ENCODE assay signal across 1 cellular context in the genomic region with DNA sequence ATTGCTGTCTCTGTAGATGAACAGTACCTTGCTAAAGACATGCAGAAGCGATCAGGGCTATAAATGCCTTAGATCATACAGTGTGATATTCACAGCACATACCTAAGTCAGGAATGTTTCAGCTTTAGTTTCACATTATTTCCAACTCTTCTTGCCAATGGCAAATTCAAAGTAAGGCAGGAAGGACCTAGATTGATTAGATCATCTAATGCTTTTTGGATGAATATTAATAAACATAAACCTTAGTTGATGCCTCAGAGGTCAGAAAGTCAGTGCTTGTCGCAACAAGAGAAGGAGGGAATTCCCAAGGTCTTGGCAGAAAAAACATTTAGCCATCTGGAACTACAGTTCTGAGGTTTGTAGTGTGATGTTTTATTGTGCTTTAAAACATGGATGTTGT.
A peak's percentile ranks its signal among the peaks of the same experiment; 100 is the strongest.
TF ChIP-seq lines count a peak whose summit lies in the region.

No MANE protein-coding gene starts in this region.

TF ChIP-seq in IMR-90, 13 proteins besides CTCF, POLR2A, EP300 and RAD21 (continued from another document):
- TF ChIP-seq, protein P1, sequence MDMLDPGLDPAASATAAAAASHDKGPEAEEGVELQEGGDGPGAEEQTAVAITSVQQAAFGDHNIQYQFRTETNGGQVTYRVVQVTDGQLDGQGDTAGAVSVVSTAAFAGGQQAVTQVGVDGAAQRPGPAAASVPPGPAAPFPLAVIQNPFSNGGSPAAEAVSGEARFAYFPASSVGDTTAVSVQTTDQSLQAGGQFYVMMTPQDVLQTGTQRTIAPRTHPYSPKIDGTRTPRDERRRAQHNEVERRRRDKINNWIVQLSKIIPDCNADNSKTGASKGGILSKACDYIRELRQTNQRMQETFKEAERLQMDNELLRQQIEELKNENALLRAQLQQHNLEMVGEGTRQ (IDR thresholded peaks at IDR 0.05; ENCODE audit: low read depth, low read length) = no peak
- TF ChIP-seq RCOR1 (IDR thresholded peaks at IDR 0.05; ENCODE audit: insufficient replicate concordance, low read length) (no peak), MXI1 (IDR thresholded peaks at IDR 0.05; ENCODE audit: borderline replicate concordance, low read depth, low read length) (no peak), CHD1 (IDR thresholded peaks at IDR 0.05; ENCODE audit: low read depth, low read length) (no peak), CEBPB (IDR thresholded peaks at IDR 0.05; ENCODE audit: low read depth, low read length) (peak; percentile 82), MAZ (IDR thresholded peaks at IDR 0.05; ENCODE audit: borderline replicate concordance, low read depth, low read length) (no peak), SMC3 (IDR thresholded peaks at IDR 0.05; ENCODE audit: low read depth, low read length) (no peak), RFX5 (IDR thresholded peaks at IDR 0.05; ENCODE audit: low read depth, low read length) (no peak)
